Comparison of ENCODE assay signal across 13 cellular contexts in genomic region chr12:129332286-129332685, GRCh38.
DNase-seq lines count a peak whose midpoint lies in the region.
"Had no signal": no experiment of that assay in that cellular context is flagged by ENCODE, and none has a peak within 500 bp of the region (broad histone marks: within the 10 kb centered on the region; RNA-seq: fewer than 3 reads in every experiment).

No MANE protein-coding gene starts in this region.

- H3K27ac Mint-ChIP-seq in immature natural killer cell, result no peak overlapping the region
- H3K27ac Mint-ChIP-seq: B cell; CD8-positive, alpha-beta T cell; IgD-negative memory B cell had no signal

- H3K9me3 Mint-ChIP-seq in immature natural killer cell, result peaks cover 0 to 13% (median 0%) of the 10 kb centered on the region in 6 donors
- H3K9me3 Mint-ChIP-seq: CD8-positive, alpha-beta T cell had no signal

- H3K27me3 Mint-ChIP-seq in immature natural killer cell (ENCODE audit: low read depth in 3 of 3), result peaks cover 0 to 10% (median 0%) of the 10 kb centered on the region in 3 donors
- H3K27me3 Mint-ChIP-seq: B cell, IgD-negative memory B cell had no signal

- DNase-seq in DMS79 (lab: John Stamatoyannopoulos, UW) (peak; percentile 42), NCI-H128 (lab: John Stamatoyannopoulos, UW; ENCODE audit: unreplicated experiment) (peak; percentile 8), NCI-H2107 (lab: John Stamatoyannopoulos, UW) (peak; percentile 50), NCI-H526 treated with DMSO at 0.1 percent for 48 hours (lab: John Stamatoyannopoulos, UW) (peak; percentile 94), NCI-H748 treated with DMSO at 0.1 percent for 48 hours (lab: John Stamatoyannopoulos, UW) (no peak), immature natural killer cell (no peak), occipital lobe (lab: John Stamatoyannopoulos, UW) (no peak)
- DNase-seq: Calu3; CD8-positive, alpha-beta T cell; GOT3; H7 had no signal

- no peak overlapping the region for H3K4me3 Mint-ChIP-seq in immature natural killer cell
- H3K4me3 Mint-ChIP-seq: B cell; CD8-positive, alpha-beta T cell; IgD-negative memory B cell had no signal

- H3K36me3 Mint-ChIP-seq in immature natural killer cell, result no peaks in the 10 kb centered on the region
- H3K36me3 Mint-ChIP-seq: CD8-positive, alpha-beta T cell; IgD-negative memory B cell had no signal

- no peaks in the 10 kb centered on the region for H3K4me1 Mint-ChIP-seq in immature natural killer cell
- H3K4me1 Mint-ChIP-seq: B cell, IgD-negative memory B cell had no signal

Comparison
In these comparisons a context has a peak if more than half of its experiments do, and no peak if none do; other contexts are left out.
1. DNase-seq: peak in DMS79 (single experiment), NCI-H128 (single experiment), NCI-H2107 (single experiment) and NCI-H526 treated with DMSO at 0.1 percent for 48 hours (single experiment); none in NCI-H748 treated with DMSO at 0.1 percent for 48 hours (single experiment), immature natural killer cell (0 of 3) and occipital lobe (single experiment).